ENCODE assay signal across 9 cellular contexts in genomic region chr9:96651626-96652025, GRCh38. TPM values are rescaled to one million over a fixed set of nuclear protein-coding genes. Genes with fewer than 3 reads are reported as not detected.
DNase-seq lines count a peak whose midpoint lies in the region; TF ChIP-seq lines count a peak whose summit lies in the region.
"Had no signal": no experiment of that assay in that cellular context is flagged by ENCODE, and none has a peak within 500 bp of the region (broad histone marks: within the 10 kb centered on the region; RNA-seq: fewer than 3 reads in every experiment).

No MANE protein-coding gene starts in this region.

- H3K36me3 ChIP-seq in OCI-LY1 (ENCODE audit: insufficient read depth, low read length) = peaks cover 15% of the 10 kb centered on the region; the same call in 1 of the 2 replicates

- H3K4me2 ChIP-seq in OCI-LY1 (ENCODE audit: low read length) = no peak overlapping the region

- H3K9me3 ChIP-seq in OCI-LY1 (ENCODE audit: low read length) = no peaks in the 10 kb centered on the region

- no peaks in the 10 kb centered on the region for H3K79me2 ChIP-seq in OCI-LY1 (ENCODE audit: insufficient read depth, low read length)

- no peaks in the 10 kb centered on the region for H4K20me1 ChIP-seq in OCI-LY1 (ENCODE audit: insufficient read depth, low read length)

- no peaks in the 10 kb centered on the region for H3K27me3 ChIP-seq in OCI-LY1 (ENCODE audit: insufficient read depth, low read length)

- H3K9me2 ChIP-seq in OCI-LY1 (ENCODE audit: low read depth, low read length) = no peaks in the 10 kb centered on the region

- peaks cover 17% of the 10 kb centered on the region for H3K4me1 ChIP-seq in OCI-LY1 (ENCODE audit: insufficient read depth, low read length, severe bottlenecking)

- TF ChIP-seq CTCF in 22Rv1 (IDR thresholded peaks at IDR 0.05) (peak; percentile 63), GM12865 (IDR thresholded peaks at IDR 0.05; ENCODE audit: insufficient read depth, low read depth, low read length, missing control alignments) (peak; percentile 31), OCI-LY1 (IDR thresholded peaks at IDR 0.05; ENCODE audit: low read length) (peak; percentile 65), epithelial cell of esophagus (IDR thresholded peaks at IDR 0.05; ENCODE audit: insufficient read depth, low read depth, low read length, missing control alignments) (peak; percentile 56), coronary artery (IDR thresholded peaks at IDR 0.05) (no peak)

- H2AFZ ChIP-seq in OCI-LY1 (ENCODE audit: low read length) = no peak overlapping the region

- peak; percentile 13 for DNase-seq in GM12865 (ENCODE audit: low read depth)
- DNase-seq in epithelial cell of esophagus (ENCODE audit: low read depth) = peak; percentile 39
- no peak for DNase-seq in T-helper 9 cell
- DNase-seq in coronary artery (ENCODE audit: low spot score) = no peak
- no peak for DNase-seq in iPS-NIHi7 (ENCODE audit: extremely low spot score)
- DNase-seq in mucosa of gallbladder (ENCODE audit: low spot score) = no peak
- DNase-seq: activated naive CD4-positive, alpha-beta T cell treated with anti-CD3 and anti-CD28 coated beads for 36 hours had no signal

- H3K4me3 ChIP-seq in GM12865 (ENCODE audit: low read depth, low read length) (no peak overlapping the region), OCI-LY1 (ENCODE audit: low read depth, low read length, poor library complexity, severe bottlenecking) (no peak overlapping the region), epithelial cell of esophagus (ENCODE audit: low read length) (no peak overlapping the region), coronary artery (no peak overlapping the region)

- peaks cover 3% of the 10 kb centered on the region; the same call in 1 of the 2 replicates for H3F3A ChIP-seq in OCI-LY1 (ENCODE audit: insufficient read depth, low read length)

- H3K9ac ChIP-seq in OCI-LY1 (ENCODE audit: low read length) = no peak overlapping the region

- H3K27ac ChIP-seq in 22Rv1 (no peak overlapping the region), OCI-LY1 (ENCODE audit: low read depth, low read length, poor library complexity, severe bottlenecking) (no peak overlapping the region), coronary artery (no peak overlapping the region)

RNA-seq across cellular contexts. Expression of gene PRXL2C, which starts 3.5 kb away (rescaled TPM):
- total RNA-seq in mucosa of gallbladder = 11.5 TPM

RNA-seq across cellular contexts. Expression of gene CDC14B, which starts 32.0 kb away (rescaled TPM):
- 24.7 TPM for total RNA-seq in mucosa of gallbladder

Comparison
In these comparisons a context has a peak if more than half of its experiments do, and no peak if none do; other contexts are left out.
1. DNase-seq: peak in GM12865 (single experiment) and epithelial cell of esophagus (single experiment); none in T-helper 9 cell (single experiment), coronary artery (single experiment), iPS-NIHi7 (single experiment) and mucosa of gallbladder (single experiment).